In the genomic region with DNA sequence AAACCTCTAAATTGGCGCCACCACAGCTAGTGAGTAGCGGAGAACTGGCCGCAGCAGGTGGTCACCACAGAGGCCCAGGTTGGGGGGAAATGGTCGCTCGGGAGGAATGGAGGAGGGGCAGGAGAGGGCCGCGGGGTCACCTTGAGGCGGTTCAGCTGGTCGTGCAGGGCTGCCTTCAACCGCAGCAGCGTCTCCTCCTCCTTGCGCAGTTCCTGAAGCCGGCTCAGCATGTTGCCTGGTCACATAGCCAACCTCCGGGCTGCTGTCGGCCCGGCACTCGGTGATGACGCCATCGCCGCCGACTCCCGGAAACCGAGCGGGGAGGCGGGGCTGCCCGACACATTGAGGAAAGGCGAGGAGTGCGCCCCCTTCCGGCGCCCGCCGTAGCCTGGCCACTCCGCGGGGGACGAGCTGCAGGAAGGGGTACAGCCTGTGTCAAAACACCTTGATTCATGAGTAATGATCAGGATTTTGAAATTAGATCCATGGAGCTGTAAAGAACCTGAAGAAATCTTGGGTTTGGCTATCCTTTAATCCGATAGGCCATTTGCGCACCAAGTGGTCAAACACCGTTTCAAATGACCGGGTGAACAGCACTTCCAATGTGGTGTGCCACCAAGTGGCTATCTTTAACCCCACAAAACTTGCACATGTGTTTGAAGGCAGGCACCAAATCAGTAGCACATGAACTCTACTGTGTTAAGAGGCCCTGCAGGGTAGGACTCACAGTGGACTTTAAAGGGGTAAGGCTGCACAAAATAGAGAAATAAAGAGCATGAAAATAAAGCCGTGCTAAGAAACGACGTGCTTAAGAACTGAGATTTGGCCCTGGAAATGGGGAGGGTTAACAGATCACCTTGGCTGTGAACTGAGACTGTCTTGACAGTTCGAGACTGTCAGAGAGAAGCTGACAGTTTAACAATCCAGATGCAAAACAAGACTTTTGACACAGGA, we compare ENCODE assay signal across 7 cellular contexts. TPM values are rescaled to one million over a fixed set of nuclear protein-coding genes. Genes with fewer than 3 reads are reported as not detected.
A peak's percentile ranks its signal among the peaks of the same experiment; 100 is the strongest.
DNase-seq lines count a peak whose midpoint lies in the region; ATAC-seq, FAIRE-seq and TF ChIP-seq lines count a peak whose summit lies in the region.

A gene with protein sequence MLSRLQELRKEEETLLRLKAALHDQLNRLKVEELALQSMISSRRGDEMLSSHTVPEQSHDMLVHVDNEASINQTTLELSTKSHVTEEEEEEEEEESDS (minus strand): TSS at position 261 of the 954 bp plus-strand sequence. CDS start 31 bp downstream, at position 230.

- no peaks in the 10 kb centered on the region for H3K27me3 Mint-ChIP-seq in astrocyte (ENCODE audit: low read depth, unreplicated experiment)

- peaks cover 47% of the 10 kb centered on the region for H3K79me2 ChIP-seq in astrocyte (ENCODE audit: insufficient read depth, low read length)

- no peaks in the 10 kb centered on the region for H3K9me3 Mint-ChIP-seq in astrocyte (ENCODE audit: unreplicated experiment)

- peak within 1 kb of the TSS; percentile 99 for H3K4me2 ChIP-seq in astrocyte (ENCODE audit: low read length)

- peak within 1 kb of the TSS; percentile 85 for H3K4me3 ChIP-seq in astrocyte (ENCODE audit: insufficient read depth, low read depth, low read length)

- no peaks in the 10 kb centered on the region for H3K27me3 ChIP-seq in astrocyte (ENCODE audit: insufficient read depth, low read length)

- peak within 1 kb of the TSS; percentile 70 for H3K27ac ChIP-seq in astrocyte (ENCODE audit: low read depth, low read length)

- peak; percentile 27 for DNase-seq in NCI-H187 treated with DMSO at 0.1 percent for 48 hours (lab: John Stamatoyannopoulos, UW)
- DNase-seq in T-helper 22 cell (ENCODE audit: low read depth) = peak; percentile 95
- DNase-seq in astrocyte (ENCODE audit: low read depth) = peak; percentile 81
- peak; percentile 90 for DNase-seq in hepatic stellate cell (ENCODE audit: low spot score)
- peak; percentile 97 for DNase-seq in retina

- H3K9me3 ChIP-seq in astrocyte (ENCODE audit: insufficient read depth, low read depth, low read length) = no peaks in the 10 kb centered on the region

- ATAC-seq in GM18499 (IDR thresholded peaks at IDR 0.05; ENCODE audit: insufficient read depth, unreplicated experiment) (peak; percentile 62), HG02943 (IDR thresholded peaks at IDR 0.05; ENCODE audit: low read depth, unreplicated experiment) (peak; percentile 83)

- peak within 1 kb of the TSS; percentile 92 for H3K9ac ChIP-seq in astrocyte (ENCODE audit: low read length)

- peak; percentile 85 for TF ChIP-seq CTCF in astrocyte (IDR thresholded peaks at IDR 0.05; ENCODE audit: insufficient read depth, low read depth, low read length)

- H3K36me3 ChIP-seq in astrocyte (ENCODE audit: insufficient read depth, low read length) = peaks cover 69% of the 10 kb centered on the region

- no peak for FAIRE-seq in astrocyte (lab: Jason Lieb, UNC)

- peaks cover 22% of the 10 kb centered on the region for H3K36me3 Mint-ChIP-seq in astrocyte (ENCODE audit: low read depth, unreplicated experiment)

- H3K4me1 Mint-ChIP-seq in astrocyte (ENCODE audit: low read depth, unreplicated experiment) = peaks cover 28% of the 10 kb centered on the region

- peak within 1 kb of the TSS; percentile 88 for H3K4me3 Mint-ChIP-seq in astrocyte (ENCODE audit: unreplicated experiment)

- H4K20me1 ChIP-seq in astrocyte (ENCODE audit: insufficient read depth, low read length) = peaks cover 50% of the 10 kb centered on the region

- H2AFZ ChIP-seq in astrocyte (ENCODE audit: low read depth, low read length) = peak within 1 kb of the TSS; percentile 43

- peaks cover 18% of the 10 kb centered on the region for H3K4me1 ChIP-seq in astrocyte (ENCODE audit: insufficient read depth, low read length)

- peak within 1 kb of the TSS; percentile 92 for H3K27ac Mint-ChIP-seq in astrocyte (ENCODE audit: unreplicated experiment)

RNA-seq across cellular contexts. Expression of the gene that starts here (rescaled TPM):
- total RNA-seq in astrocyte = 11.5 and 12.7 TPM in 2 replicates

Comparison
In these comparisons a context has a peak if more than half of its experiments do, and no peak if none do; other contexts are left out.
1. Peak in every context shown above with its lines: DNase-seq, ATAC-seq, H3K4me3 ChIP-seq and H3K27ac ChIP-seq.
2. DNase-seq: peak in every context shown above with its lines; median percentile 97 in retina; 95 in T-helper 22 cell; 90 in hepatic stellate cell; 81 in astrocyte; 27 in NCI-H187 treated with DMSO at 0.1 percent for 48 hours.